In the genomic region with DNA sequence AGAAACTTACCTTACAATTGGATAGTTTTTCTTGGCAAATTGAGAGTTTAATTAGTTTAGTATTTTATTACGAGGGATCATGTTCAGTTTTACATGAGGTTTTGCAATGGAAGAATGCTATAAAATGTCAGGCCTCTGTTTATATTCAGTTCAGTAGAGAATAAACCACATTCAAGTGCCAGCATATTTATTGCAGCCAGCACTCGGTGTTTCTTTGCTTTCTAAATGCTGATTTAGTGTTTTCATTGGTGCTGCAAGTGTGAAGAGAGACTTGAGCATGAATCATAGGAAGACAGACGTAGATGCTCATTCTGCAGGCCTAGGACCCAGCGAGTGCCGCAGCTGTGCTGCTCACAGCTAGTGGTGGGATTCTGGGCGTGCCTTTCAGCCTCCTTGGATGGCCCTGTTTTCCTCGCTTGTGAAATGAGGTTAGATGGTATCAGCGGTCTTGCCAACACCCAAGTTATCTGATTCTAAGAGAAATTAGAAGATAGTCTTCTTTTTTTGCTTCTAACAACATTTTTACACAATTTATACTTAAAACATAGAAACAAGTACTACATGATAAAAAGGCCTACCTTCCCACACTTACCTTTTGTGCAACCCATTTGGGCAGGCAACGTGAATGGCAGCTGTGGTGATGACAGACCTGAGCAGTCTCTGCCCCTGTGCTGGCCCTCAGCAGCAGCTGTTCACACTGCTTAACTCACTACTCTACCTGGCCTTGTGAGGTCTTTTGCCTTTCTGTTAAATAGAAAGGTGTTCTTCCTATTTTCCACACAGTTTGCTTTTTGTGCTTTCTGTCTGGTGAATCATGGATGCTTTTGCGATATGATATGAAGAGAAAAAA, we compare ENCODE assay signal across 9 cellular contexts.
DNase-seq lines count a peak whose midpoint lies in the region; ATAC-seq and TF ChIP-seq lines count a peak whose summit lies in the region.
"Had no signal": no experiment of that assay in that cellular context is flagged by ENCODE, and none has a peak within 500 bp of the region (broad histone marks: within the 10 kb centered on the region; RNA-seq: fewer than 3 reads in every experiment).

No MANE protein-coding gene starts in this region.

- no peak for ATAC-seq in stimulated activated memory B cell treated with anti-CD40 and anti-IgM and Interleukin-4, amounts not matched to agents 10 μg/mL and 1 μg/mL and 100 μg/mL, for 72 hours
- ATAC-seq in GM18868 (IDR thresholded peaks at IDR 0.05; ENCODE audit: unreplicated experiment): no peak

- DNase-seq in activated CD4-positive, alpha-beta T cell treated with anti-CD3 and anti-CD28 coated beads for 4 hours: peak; percentile 52 to 56
- peak; percentile 36 to 56 for DNase-seq in erythroblast (lab: John Stamatoyannopoulos, UW)
- DNase-seq in DMS53 treated with DMSO at 0.1 percent for 48 hours (lab: John Stamatoyannopoulos, UW; ENCODE audit: unreplicated experiment): no peak
- no peak for DNase-seq in NCI-H524 (lab: John Stamatoyannopoulos, UW)
- no peak for DNase-seq in SHP77 treated with DMSO at 0.1 percent for 48 hours (lab: John Stamatoyannopoulos, UW)

- H3K4me3 ChIP-seq in HEK293 (ENCODE audit: low read depth, low read length): no peak overlapping the region
- H3K4me3 ChIP-seq: coronary artery had no signal

- TF ChIP-seq POLR2A in erythroblast (IDR thresholded peaks at IDR 0.05; ENCODE audit: low read length): no peak

- H3K36me3 ChIP-seq in HEK293 (ENCODE audit: control insufficient read depth in 2 of 2, insufficient read depth in 1 of 2, low read length in 2 of 2): no peaks in the 10 kb centered on the region

- H3K9me3 ChIP-seq in HEK293 (ENCODE audit: control insufficient read depth, insufficient read depth, low read depth, low read length): no peaks in the 10 kb centered on the region

- TF ChIP-seq CTCF in HEK293 (tag by site-specific recombination; IDR thresholded peaks at IDR 0.05): no peak

- peak overlapping the region; percentile 59; the same call in 1 of the 2 replicates for H3K27ac ChIP-seq in HEK293 (ENCODE audit: extremely low read depth, low read depth, low read length)

- H3K4me3 Mint-ChIP-seq in stimulated activated memory B cell treated with anti-CD40 and anti-IgM and Interleukin-4, amounts not matched to agents 10 μg/mL and 1 μg/mL and 100 μg/mL, for 72 hours: no peak overlapping the region

- POLR2A ChIA-PET in HEK293 (lab: Yijun Ruan, JAX): no interaction called here

- peaks cover 5% of the 10 kb centered on the region; the same call in 1 of the 2 replicates for H3K4me1 ChIP-seq in HEK293 (ENCODE audit: control insufficient read depth, insufficient read depth, low read length)

- no peaks in the 10 kb centered on the region for H3K9me3 Mint-ChIP-seq in stimulated activated memory B cell treated with anti-CD40 and anti-IgM and Interleukin-4, amounts not matched to agents 10 μg/mL and 1 μg/mL and 100 μg/mL, for 72 hours

- H3K4me1 Mint-ChIP-seq in stimulated activated memory B cell treated with anti-CD40 and anti-IgM and Interleukin-4, amounts not matched to agents 10 μg/mL and 1 μg/mL and 100 μg/mL, for 72 hours: peaks cover 82% of the 10 kb centered on the region

- H3K27me3 Mint-ChIP-seq in stimulated activated memory B cell treated with anti-CD40 and anti-IgM and Interleukin-4, amounts not matched to agents 10 μg/mL and 1 μg/mL and 100 μg/mL, for 72 hours: no peaks in the 10 kb centered on the region

- H3K36me3 Mint-ChIP-seq in stimulated activated memory B cell treated with anti-CD40 and anti-IgM and Interleukin-4, amounts not matched to agents 10 μg/mL and 1 μg/mL and 100 μg/mL, for 72 hours: peaks cover 15% of the 10 kb centered on the region

- CTCF ChIA-PET in HEK293 (lab: Yijun Ruan, JAX): interaction anchor here (0.9 kb wide), 1 partner anchor 341 kb away, joined by 3 read pairs; no protein-coding TSS in a partner anchor

- H3K27ac Mint-ChIP-seq in stimulated activated memory B cell treated with anti-CD40 and anti-IgM and Interleukin-4, amounts not matched to agents 10 μg/mL and 1 μg/mL and 100 μg/mL, for 72 hours: peak overlapping the region; percentile 84

TF ChIP-seq in HEK293, 187 proteins besides CTCF, POLR2A, EP300 and RAD21 (continues in another document):
- TF ChIP-seq, protein P1, sequence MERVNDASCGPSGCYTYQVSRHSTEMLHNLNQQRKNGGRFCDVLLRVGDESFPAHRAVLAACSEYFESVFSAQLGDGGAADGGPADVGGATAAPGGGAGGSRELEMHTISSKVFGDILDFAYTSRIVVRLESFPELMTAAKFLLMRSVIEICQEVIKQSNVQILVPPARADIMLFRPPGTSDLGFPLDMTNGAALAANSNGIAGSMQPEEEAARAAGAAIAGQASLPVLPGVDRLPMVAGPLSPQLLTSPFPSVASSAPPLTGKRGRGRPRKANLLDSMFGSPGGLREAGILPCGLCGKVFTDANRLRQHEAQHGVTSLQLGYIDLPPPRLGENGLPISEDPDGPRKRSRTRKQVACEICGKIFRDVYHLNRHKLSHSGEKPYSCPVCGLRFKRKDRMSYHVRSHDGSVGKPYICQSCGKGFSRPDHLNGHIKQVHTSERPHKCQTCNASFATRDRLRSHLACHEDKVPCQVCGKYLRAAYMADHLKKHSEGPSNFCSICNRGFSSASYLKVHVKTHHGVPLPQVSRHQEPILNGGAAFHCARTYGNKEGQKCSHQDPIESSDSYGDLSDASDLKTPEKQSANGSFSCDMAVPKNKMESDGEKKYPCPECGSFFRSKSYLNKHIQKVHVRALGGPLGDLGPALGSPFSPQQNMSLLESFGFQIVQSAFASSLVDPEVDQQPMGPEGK (tag by site-specific recombination; IDR thresholded peaks at IDR 0.05): no peak
- no peak for TF ChIP-seq ZNF624 (tag by site-specific recombination; IDR thresholded peaks at IDR 0.05)
- no peak for TF ChIP-seq ZNF221 (tag by site-specific recombination; IDR thresholded peaks at IDR 0.05; ENCODE audit: borderline replicate concordance)
- no peak for TF ChIP-seq ZNF658 (tag by site-specific recombination; IDR thresholded peaks at IDR 0.05)
- no peak for TF ChIP-seq ZNF621 (tag by site-specific recombination; IDR thresholded peaks at IDR 0.05)
- TF ChIP-seq, protein P2, sequence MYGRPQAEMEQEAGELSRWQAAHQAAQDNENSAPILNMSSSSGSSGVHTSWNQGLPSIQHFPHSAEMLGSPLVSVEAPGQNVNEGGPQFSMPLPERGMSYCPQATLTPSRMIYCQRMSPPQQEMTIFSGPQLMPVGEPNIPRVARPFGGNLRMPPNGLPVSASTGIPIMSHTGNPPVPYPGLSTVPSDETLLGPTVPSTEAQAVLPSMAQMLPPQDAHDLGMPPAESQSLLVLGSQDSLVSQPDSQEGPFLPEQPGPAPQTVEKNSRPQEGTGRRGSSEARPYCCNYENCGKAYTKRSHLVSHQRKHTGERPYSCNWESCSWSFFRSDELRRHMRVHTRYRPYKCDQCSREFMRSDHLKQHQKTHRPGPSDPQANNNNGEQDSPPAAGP (tag by site-specific recombination; IDR thresholded peaks at IDR 0.05): no peak
- TF ChIP-seq ZSCAN16 (tag by site-specific recombination; IDR thresholded peaks at IDR 0.05): no peak
- no peak for TF ChIP-seq ZNF776 (tag by site-specific recombination; IDR thresholded peaks at IDR 0.05; ENCODE audit: borderline replicate concordance)
- peak; percentile 100 for TF ChIP-seq FEZF1 (tag by site-specific recombination; IDR thresholded peaks at IDR 0.05)
- TF ChIP-seq ZNF837 (tag by site-specific recombination; IDR thresholded peaks at IDR 0.05): no peak
- TF ChIP-seq, protein P3, sequence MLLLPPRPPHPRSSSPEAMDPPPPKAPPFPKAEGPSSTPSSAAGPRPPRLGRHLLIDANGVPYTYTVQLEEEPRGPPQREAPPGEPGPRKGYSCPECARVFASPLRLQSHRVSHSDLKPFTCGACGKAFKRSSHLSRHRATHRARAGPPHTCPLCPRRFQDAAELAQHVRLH (tag by site-specific recombination; IDR thresholded peaks at IDR 0.05): peak; percentile 87; the same call in 1 of the 2 replicates
- TF ChIP-seq HOXD13 (CRISPR knock-in tag; IDR thresholded peaks at IDR 0.05; ENCODE audit: borderline replicate concordance): no peak
- TF ChIP-seq ZNF214 (tag by site-specific recombination; IDR thresholded peaks at IDR 0.05; ENCODE audit: borderline replicate concordance): no peak
- 0 out of 2 replicates have a peak, but pooled peaks have one; percentile 63 for TF ChIP-seq ZNF610 (tag by site-specific recombination; IDR thresholded peaks at IDR 0.05; ENCODE audit: borderline replicate concordance)
- TF ChIP-seq ZNF341 (tag by site-specific recombination; IDR thresholded peaks at IDR 0.05; ENCODE audit: low read depth): no peak
- TF ChIP-seq HOXC10 (CRISPR knock-in tag; IDR thresholded peaks at IDR 0.05): no peak
- no peak for TF ChIP-seq ZNF133 (tag by site-specific recombination; IDR thresholded peaks at IDR 0.05)
- TF ChIP-seq ZNF140 (tag by site-specific recombination; IDR thresholded peaks at IDR 0.05): no peak
- peak; percentile 98 for TF ChIP-seq ZBTB20 (tag by site-specific recombination; IDR thresholded peaks at IDR 0.05)
- TF ChIP-seq, protein P4, sequence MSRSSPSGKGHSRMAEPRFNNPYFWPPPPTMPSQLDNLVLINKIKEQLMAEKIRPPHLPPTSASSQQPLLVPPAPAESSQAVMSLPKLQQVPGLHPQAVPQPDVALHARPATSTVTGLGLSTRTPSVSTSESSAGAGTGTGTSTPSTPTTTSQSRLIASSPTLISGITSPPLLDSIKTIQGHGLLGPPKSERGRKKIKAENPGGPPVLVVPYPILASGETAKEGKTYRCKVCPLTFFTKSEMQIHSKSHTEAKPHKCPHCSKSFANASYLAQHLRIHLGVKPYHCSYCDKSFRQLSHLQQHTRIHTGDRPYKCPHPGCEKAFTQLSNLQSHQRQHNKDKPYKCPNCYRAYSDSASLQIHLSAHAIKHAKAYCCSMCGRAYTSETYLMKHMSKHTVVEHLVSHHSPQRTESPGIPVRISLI (tag by site-specific recombination; IDR thresholded peaks at IDR 0.05): no peak
- peak; percentile 17; the same call in 1 of the 2 replicates for TF ChIP-seq ZNF10 (tag by site-specific recombination; IDR thresholded peaks at IDR 0.05)
- peak; percentile 56 for TF ChIP-seq SCRT2 (tag by site-specific recombination; IDR thresholded peaks at IDR 0.05)
- TF ChIP-seq ZNF600 (tag by site-specific recombination; IDR thresholded peaks at IDR 0.05): peak; percentile 65; the same call in 1 of the 2 replicates
- no peak for TF ChIP-seq ZNF677 (tag by site-specific recombination; IDR thresholded peaks at IDR 0.05)
- no peak for TF ChIP-seq ZNF560 (tag by site-specific recombination; IDR thresholded peaks at IDR 0.05; ENCODE audit: borderline replicate concordance)
- TF ChIP-seq ZNF324 (tag by site-specific recombination; IDR thresholded peaks at IDR 0.05): no peak

Comparison
In these comparisons a context has a peak if more than half of its experiments do, and no peak if none do; other contexts are left out.
1. DNase-seq: peak in activated CD4-positive, alpha-beta T cell treated with anti-CD3 and anti-CD28 coated beads for 4 hours (2 of 2) and erythroblast (2 of 2); none in DMS53 treated with DMSO at 0.1 percent for 48 hours (single experiment), NCI-H524 (0 of 2) and SHP77 treated with DMSO at 0.1 percent for 48 hours (single experiment).